ENCODE assay signal across 37 cellular contexts in genomic region chr12:76792828-76793227, GRCh38.
"Had no signal": no experiment of that assay in that cellular context is flagged by ENCODE, and none has a peak within 500 bp of the region (broad histone marks: within the 10 kb centered on the region; RNA-seq: fewer than 3 reads in every experiment).

No MANE protein-coding gene starts in this region.

- FAIRE-seq: astrocyte had no signal

- H3K36me3 ChIP-seq: adrenal gland, breast epithelium, Peyer's patch had no signal

- H3K27me3 ChIP-seq: adrenal gland, body of pancreas, breast epithelium, Peyer's patch had no signal

- DNase-seq: activated CD4-positive, alpha-beta T cell treated with anti-CD3 and anti-CD28 coated beads for 1 hour; activated CD4-positive, alpha-beta T cell treated with anti-CD3 and anti-CD28 coated beads, Interleukin-2, amount 10 ng/mL, durations not matched to agents 24 days and 14 days; activated CD4-positive, alpha-beta T cell treated with anti-CD3 and anti-CD28 coated beads, Interleukin-2, amount 50 U/mL, for 4 hours; activated CD4-positive, CD25-positive, alpha-beta regulatory T cell; activated CD8-positive, alpha-beta T cell treated with anti-CD3 and anti-CD28 coated beads, Interleukin-2, amount 10 ng/mL, durations not matched to agents 7 days and 5 days; activated gamma-delta T cell; activated naive CD4-positive, alpha-beta T cell treated with Interleukin-2 at 50 U/mL for 16 hours; activated naive CD8-positive, alpha-beta T cell treated with anti-CD3 and anti-CD28 coated beads, Interleukin-2, amount 10 ng/mL, durations not matched to agents 7 days and 5 days; activated T-cell treated with anti-CD3 and anti-CD28 coated beads, Interleukin-2, amount 50 U/mL, for 24 hours; adrenal gland; body of pancreas; central memory CD4-positive, alpha-beta T cell; Karpas-422; KBM-7; NCI-H1105; NCI-H1436; NCI-H1694; NCI-H1930; NCI-H2081 treated with DMSO at 0.1 percent for 48 hours; NCI-H226; NCI-H446 treated with DMSO at 0.1 percent for 48 hours; NCI-H524; NCI-H69; NCI-H82; NK-92 treated with Interleukin-12 subunit alpha and Interleukin-12 subunit beta, amount 100 ng/mL, for 24 hours; PC-3; Peyer's patch; RPMI8226; SIG-M5; T-cell; T-helper 17 cell; T-helper 9 cell; WERI-Rb-1 had no signal

- H3K4me3 ChIP-seq: adrenal gland, body of pancreas, breast epithelium, Peyer's patch had no signal

- H3K27ac ChIP-seq: adrenal gland, body of pancreas, breast epithelium, Peyer's patch, WERI-Rb-1 had no signal

- H3K9me3 ChIP-seq: adrenal gland, body of pancreas, breast epithelium, Peyer's patch had no signal

- H3K4me1 ChIP-seq: breast epithelium, Peyer's patch had no signal

- ATAC-seq: activated CD8-positive, alpha-beta T cell treated with anti-CD3 and anti-CD28 coated beads, Interleukin-2, amount 10 ng/mL, durations not matched to agents 7 days and 5 days; body of pancreas; PC-3; Right ventricle myocardium inferior; SK-N-SH treated with all-trans-retinoic acid at 6 μM for 48 hours; T-cell; T-helper 17 cell had no signal
